In the genomic region with DNA sequence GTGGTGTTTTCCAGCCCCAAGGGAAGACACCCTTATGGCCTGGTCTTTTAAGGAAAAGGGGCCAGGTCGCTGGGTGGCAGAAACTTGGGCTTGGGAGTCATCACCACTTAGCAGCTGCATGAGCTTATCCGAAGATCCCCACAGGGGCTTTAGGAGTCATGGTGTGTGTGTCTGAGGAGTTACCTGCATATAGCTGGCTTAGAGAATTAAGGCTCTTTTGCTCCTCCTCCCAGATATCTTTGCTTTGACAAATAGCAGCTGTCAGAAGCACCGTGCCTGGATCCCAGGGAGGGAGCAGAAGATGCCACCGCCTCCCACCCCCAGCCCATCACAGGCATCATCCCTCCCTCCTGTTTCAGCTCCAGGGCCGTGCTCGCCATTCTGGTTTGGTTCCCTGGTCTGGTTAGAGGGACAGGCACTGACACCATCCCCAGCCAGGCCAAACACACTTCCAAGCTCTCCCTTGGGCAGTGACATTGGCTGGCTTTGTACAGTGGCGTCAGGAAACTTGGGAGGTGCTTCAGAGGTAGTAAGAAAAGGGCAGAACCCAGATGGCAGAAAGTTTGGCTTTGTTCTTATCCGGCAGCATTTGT, we compare ENCODE assay signal across 10 cellular contexts. TPM values are rescaled to one million over a fixed set of nuclear protein-coding genes. Genes with fewer than 3 reads are reported as not detected.
DNase-seq lines count a peak whose midpoint lies in the region; ATAC-seq and TF ChIP-seq lines count a peak whose summit lies in the region.
"Had no signal": no experiment of that assay in that cellular context is flagged by ENCODE, and none has a peak within 500 bp of the region (broad histone marks: within the 10 kb centered on the region; RNA-seq: fewer than 3 reads in every experiment).

No MANE protein-coding gene starts in this region.

- H3K4me3 Mint-ChIP-seq in endothelial cell (ENCODE audit: unreplicated experiment) = peak overlapping the region; percentile 63
- no peak overlapping the region for H3K4me3 Mint-ChIP-seq in glutamatergic neuron (ENCODE audit: unreplicated experiment)

- TF ChIP-seq CTCF in DOHH2 (IDR thresholded peaks at IDR 0.05; ENCODE audit: low read depth, low read length, poor library complexity, severe bottlenecking) (no peak), endothelial cell (IDR thresholded peaks at IDR 0.05; ENCODE audit: unreplicated experiment) (no peak), glutamatergic neuron (IDR thresholded peaks at IDR 0.05; ENCODE audit: partially characterized antibody, unreplicated experiment) (no peak), GM13976 (IDR thresholded peaks at IDR 0.05; ENCODE audit: borderline replicate concordance, control extremely low read depth, extremely low read depth, insufficient read depth, missing control alignments) (no peak)

- peaks cover 60% of the 10 kb centered on the region for H3K4me1 Mint-ChIP-seq in endothelial cell (ENCODE audit: unreplicated experiment)
- H3K4me1 Mint-ChIP-seq in glutamatergic neuron (ENCODE audit: low read depth, unreplicated experiment) = peaks cover 20% of the 10 kb centered on the region

- H3K36me3 ChIP-seq in DOHH2 (ENCODE audit: control insufficient read depth, low read length) (no peaks in the 10 kb centered on the region), KOPT-K1 (ENCODE audit: insufficient read depth, low read length) (peaks cover 67% of the 10 kb centered on the region), skeletal muscle satellite cell (ENCODE audit: insufficient read depth, low read length) (peaks cover 3% of the 10 kb centered on the region)

- H3K27me3 Mint-ChIP-seq in endothelial cell (ENCODE audit: unreplicated experiment) (peaks cover 19% of the 10 kb centered on the region), glutamatergic neuron (ENCODE audit: unreplicated experiment) (peaks cover 5% of the 10 kb centered on the region)

- H3K4me3 ChIP-seq in DOHH2 (ENCODE audit: low read length) = no peak overlapping the region
- no peak overlapping the region for H3K4me3 ChIP-seq in skeletal muscle satellite cell (ENCODE audit: low read length)

- in situ Hi-C loops in GM13976 (cut with MboI; ENCODE audit: low sequenced_read_pairs, unreplicated experiment) = no loop called here

- H3K4me2 ChIP-seq in DOHH2 (ENCODE audit: low read length) (peak overlapping the region; percentile 52), skeletal muscle satellite cell (ENCODE audit: low read length) (peak overlapping the region; percentile 22)

- no peak overlapping the region for H3K9ac ChIP-seq in skeletal muscle satellite cell (ENCODE audit: low read depth, low read length)

- H3K79me2 ChIP-seq in DOHH2 (ENCODE audit: control insufficient read depth, low read length) = no peaks in the 10 kb centered on the region

- H3K4me1 ChIP-seq in DOHH2 (ENCODE audit: control insufficient read depth, low read length) = peaks cover 24% of the 10 kb centered on the region
- H3K4me1 ChIP-seq in skeletal muscle satellite cell (ENCODE audit: control insufficient read depth, insufficient read depth, low read length) = peaks cover 15% of the 10 kb centered on the region

- no peak for ATAC-seq in HG02678 (IDR thresholded peaks at IDR 0.05; ENCODE audit: unreplicated experiment)

- H3K9me3 ChIP-seq in DOHH2 (ENCODE audit: control insufficient read depth, insufficient read depth, low read length) (no peaks in the 10 kb centered on the region), KOPT-K1 (ENCODE audit: insufficient read depth, low read length, poor library complexity, severe bottlenecking) (no peaks in the 10 kb centered on the region), skeletal muscle satellite cell (replicated peaks; ENCODE audit: low read length) (no peaks in the 10 kb centered on the region)

- H3K27me3 ChIP-seq in DOHH2 (ENCODE audit: control insufficient read depth, low read length) = no peaks in the 10 kb centered on the region
- no peaks in the 10 kb centered on the region for H3K27me3 ChIP-seq in skeletal muscle satellite cell (ENCODE audit: control insufficient read depth, insufficient read depth, low read length)

- no peaks in the 10 kb centered on the region for H3K9me3 Mint-ChIP-seq in endothelial cell (ENCODE audit: unreplicated experiment)
- H3K9me3 Mint-ChIP-seq in glutamatergic neuron (ENCODE audit: unreplicated experiment) = peaks cover 11% of the 10 kb centered on the region

- H3K9me2 ChIP-seq in DOHH2 (replicated peaks; ENCODE audit: control insufficient read depth, low read length) = no peaks in the 10 kb centered on the region

- H3F3A ChIP-seq in DOHH2 (ENCODE audit: control insufficient read depth, insufficient read depth) = no peaks in the 10 kb centered on the region

- H4K20me1 ChIP-seq in DOHH2 (ENCODE audit: control insufficient read depth, insufficient read depth, low read depth, low read length) = no peaks in the 10 kb centered on the region

- H3K36me3 Mint-ChIP-seq in endothelial cell (ENCODE audit: low read depth, unreplicated experiment) = peaks cover 40% of the 10 kb centered on the region
- peaks cover 10% of the 10 kb centered on the region for H3K36me3 Mint-ChIP-seq in glutamatergic neuron (ENCODE audit: unreplicated experiment)

- no peak overlapping the region for H3K27ac ChIP-seq in DOHH2 (ENCODE audit: low read depth, low read length)
- peak overlapping the region; percentile 90 for H3K27ac ChIP-seq in KOPT-K1 (ENCODE audit: low read depth, low read length, poor library complexity, severe bottlenecking)

- DNase-seq in endothelial cell (ENCODE audit: low spot score) (no peak), glutamatergic neuron (no peak), GM13976 (ENCODE audit: low spot score) (no peak)
- DNase-seq: GOT3, MM.1S, NCI-H774 had no signal

- H3K27ac Mint-ChIP-seq in endothelial cell (ENCODE audit: unreplicated experiment) (peak overlapping the region; percentile 85), glutamatergic neuron (ENCODE audit: unreplicated experiment) (no peak overlapping the region)

RNA-seq across cellular contexts. Expression of a gene that starts 17.4 kb away (rescaled TPM):
- total RNA-seq in endothelial cell (ENCODE audit: unreplicated experiment) (0.36 TPM), glutamatergic neuron (ENCODE audit: unreplicated experiment) (not detected)
- total RNA-seq in skeletal muscle satellite cell (2012; rRNA removed) = 0.76 TPM in 1 of 2 replicates, not detected in the other

RNA-seq across cellular contexts. Expression of a gene that starts 49.2 kb away (rescaled TPM):
- total RNA-seq in endothelial cell (ENCODE audit: unreplicated experiment) (12.0 TPM), glutamatergic neuron (ENCODE audit: unreplicated experiment) (16.1 TPM)
- total RNA-seq in skeletal muscle satellite cell (2012; rRNA removed) = 9.4 and 12.7 TPM in 2 replicates
